ENCODE assay signal across 9 cellular contexts in the genomic region with DNA sequence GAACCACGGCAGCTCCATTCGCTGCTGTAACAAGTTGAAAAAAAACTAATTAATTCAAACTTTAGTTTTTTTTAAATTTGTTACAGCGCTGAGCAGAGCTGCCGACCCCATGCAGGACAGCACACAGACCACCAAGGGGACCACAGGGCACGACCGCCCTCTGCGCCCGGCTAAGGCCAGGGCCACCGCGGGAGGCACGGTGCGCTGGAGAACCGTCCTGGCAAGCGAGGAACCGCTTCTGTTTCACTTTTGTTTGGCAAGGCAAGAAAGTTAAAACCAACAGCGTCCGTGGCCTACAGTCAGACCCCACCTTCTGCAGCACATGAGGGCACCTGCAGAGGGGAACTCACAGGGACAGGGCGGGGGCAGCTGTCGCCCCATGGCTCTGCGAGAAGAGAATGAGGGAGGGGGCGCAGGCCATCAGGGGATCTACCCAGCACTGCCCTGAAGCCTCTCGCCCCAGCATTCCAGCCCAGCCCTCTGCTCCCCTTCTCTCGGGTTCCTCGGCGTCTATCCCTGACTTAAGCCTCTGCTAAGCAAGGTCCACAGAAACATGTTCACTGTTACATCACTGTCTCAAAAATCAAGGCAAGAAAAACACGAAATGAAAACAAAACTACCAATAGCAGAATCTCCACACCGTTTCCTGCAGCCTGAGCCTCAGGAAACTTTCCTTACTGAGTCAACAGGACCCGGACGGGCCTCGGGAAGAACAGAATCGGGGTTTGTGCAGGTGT.
DNase-seq lines count a peak whose midpoint lies in the region; ATAC-seq and TF ChIP-seq lines count a peak whose summit lies in the region.
"Had no signal": no experiment of that assay in that cellular context is flagged by ENCODE, and none has a peak within 500 bp of the region (broad histone marks: within the 10 kb centered on the region; RNA-seq: fewer than 3 reads in every experiment).

No MANE protein-coding gene starts in this region.

- H3K9me3 ChIP-seq in heart right ventricle (no peaks in the 10 kb centered on the region), parathyroid adenoma (ENCODE audit: control insufficient read depth, low read length) (no peaks in the 10 kb centered on the region)
- no peaks in the 10 kb centered on the region for H3K9me3 ChIP-seq in effector memory CD4-positive, alpha-beta T cell (ENCODE audit: control insufficient read depth, low read length)

- H3K36me3 ChIP-seq in heart right ventricle (peaks cover 0 to 35% (median 0%) of the 10 kb centered on the region in 9 donors), parathyroid adenoma (ENCODE audit: control insufficient read depth, insufficient read depth, low read length) (no peaks in the 10 kb centered on the region)
- no peaks in the 10 kb centered on the region for H3K36me3 ChIP-seq in effector memory CD4-positive, alpha-beta T cell (ENCODE audit: control insufficient read depth, insufficient read depth, low read length)
- H3K36me3 ChIP-seq: cardiac muscle cell had no signal

- H2AFZ ChIP-seq in parathyroid adenoma = peak overlapping the region; percentile 15

- 75 to 78% methylated on average over 31 of the region's 31 CpGs for WGBS in heart right ventricle, 2 donors

- DNase-seq in heart right ventricle (no peak), left ventricle myocardium superior (no peak)
- DNase-seq in effector memory CD4-positive, alpha-beta T cell = no peak

- H3K4me1 ChIP-seq in heart right ventricle (peaks cover 3 to 43% (median 18%) of the 10 kb centered on the region in 9 donors), parathyroid adenoma (no peaks in the 10 kb centered on the region)
- H3K4me1 ChIP-seq in effector memory CD4-positive, alpha-beta T cell (ENCODE audit: control insufficient read depth, insufficient read depth, low read length, poor library complexity, severe bottlenecking) = no peaks in the 10 kb centered on the region

- TF ChIP-seq CTCF in heart right ventricle (IDR thresholded peaks at IDR 0.05) (no peak), VCaP (conservative IDR thresholded peaks at IDR 0.05) (no peak), parathyroid adenoma (IDR thresholded peaks at IDR 0.05) (no peak)

- H3K9ac ChIP-seq in parathyroid adenoma = no peak overlapping the region

- peaks cover 20% of the 10 kb centered on the region for H3K79me2 ChIP-seq in parathyroid adenoma

- H3K27ac ChIP-seq in heart right ventricle = peak overlapping the region in 9 of 10 donors; percentile 61 to 80 (median 69)
- peak overlapping the region; percentile 93 for H3K27ac ChIP-seq in VCaP
- peak overlapping the region; percentile 76 for H3K27ac ChIP-seq in effector memory CD4-positive, alpha-beta T cell (ENCODE audit: insufficient read depth, low read length, poor library complexity, severe bottlenecking)
- no peak overlapping the region for H3K27ac ChIP-seq in parathyroid adenoma
- H3K27ac ChIP-seq: cardiac muscle cell had no signal

- H3K4me2 ChIP-seq in parathyroid adenoma (ENCODE audit: low read length) = no peak overlapping the region

- ATAC-seq in heart right ventricle = peak in 6 of 8 donors; percentile 21 to 50 (median 28)
- ATAC-seq in left ventricle myocardium superior = no peak
- ATAC-seq in HG03025 (IDR thresholded peaks at IDR 0.05; ENCODE audit: low FRiP score, unreplicated experiment) = no peak
- ATAC-seq in HG03039 (IDR thresholded peaks at IDR 0.05; ENCODE audit: unreplicated experiment) = no peak
- no peak for ATAC-seq in GM18502 (IDR thresholded peaks at IDR 0.05; ENCODE audit: poor library complexity, unreplicated experiment)

- no peaks in the 10 kb centered on the region for H3K27me3 ChIP-seq in heart right ventricle
- H3K27me3 ChIP-seq in effector memory CD4-positive, alpha-beta T cell (replicated peaks; ENCODE audit: control insufficient read depth, insufficient read depth, low read length, poor library complexity, severe bottlenecking) = no peaks in the 10 kb centered on the region
- H3K27me3 ChIP-seq in parathyroid adenoma (ENCODE audit: control insufficient read depth, insufficient read depth, low read length) = no peaks in the 10 kb centered on the region

- intact Hi-C loops in heart right ventricle (cut with DNase I) = no loop called here
- intact Hi-C loops in left ventricle myocardium superior (cut with micrococcal nuclease) = no loop called here

- peak overlapping the region in 9 of 10 donors; percentile 17 to 63 (median 51) for H3K4me3 ChIP-seq in heart right ventricle
- H3K4me3 ChIP-seq in effector memory CD4-positive, alpha-beta T cell (ENCODE audit: insufficient read depth, low read depth, low read length, poor library complexity, severe bottlenecking) = peak overlapping the region; percentile 64
- peak overlapping the region; percentile 37 for H3K4me3 ChIP-seq in parathyroid adenoma (ENCODE audit: low read depth, low read length)
- H3K4me3 ChIP-seq: cardiac muscle cell had no signal

Comparison
In these comparisons a context has a peak if more than half of its experiments do, and no peak if none do; other contexts are left out.
1. ATAC-seq: peak in heart right ventricle (6 of 8); none in left ventricle myocardium superior (single experiment), HG03025 (single experiment), HG03039 (single experiment) and GM18502 (single experiment).
2. Peak in every context shown above with its lines, with median percentiles within 50 percentile points of each other: H3K4me3 ChIP-seq.